Comparison of ENCODE assay signal across 11 cellular contexts in genomic region chr17:32558997-32559650, GRCh38.
DNase-seq lines count a peak whose midpoint lies in the region; ATAC-seq, FAIRE-seq and TF ChIP-seq lines count a peak whose summit lies in the region.
"Had no signal": no experiment of that assay in that cellular context is flagged by ENCODE, and none has a peak within 500 bp of the region (broad histone marks: within the 10 kb centered on the region; RNA-seq: fewer than 3 reads in every experiment).

No MANE protein-coding gene starts in this region.

- TF ChIP-seq CTCF in RWPE2 (IDR thresholded peaks at IDR 0.05; ENCODE audit: poor library complexity, severe bottlenecking) (no peak), dorsolateral prefrontal cortex (IDR thresholded peaks at IDR 0.05 in 54 of 56, conservative IDR thresholded peaks at IDR 0.05 in 2 of 56; ENCODE audit: low read depth in 1 of 56, partially characterized antibody in 56 of 56) (no peak)

- no peaks in the 10 kb centered on the region for H3K36me3 ChIP-seq in BLaER1 treated with 17β-estradiol and CSF1 and Interleukin-3, amounts not matched to agents 10 nM and 100 nM
- H3K36me3 ChIP-seq in RWPE2 (ENCODE audit: low read depth): no peaks in the 10 kb centered on the region; the same call in 1 of the 2 replicates

- H3K4me3 ChIP-seq in BLaER1 treated with 17β-estradiol and CSF1 and Interleukin-3, amounts not matched to agents 10 nM and 100 nM: no peak overlapping the region
- no peak overlapping the region for H3K4me3 ChIP-seq in RWPE2 (ENCODE audit: severe bottlenecking)
- H3K4me3 ChIP-seq in dorsolateral prefrontal cortex: no peak overlapping the region

- no peak overlapping the region for H3K9ac ChIP-seq in BLaER1 treated with 17β-estradiol and CSF1 and Interleukin-3, amounts not matched to agents 10 nM and 100 nM

- DNase-seq in GM19239 (ENCODE audit: insufficient read length, low spot score): peak; percentile 64
- no peak for DNase-seq in RWPE2 (ENCODE audit: low spot score)
- no peak for DNase-seq in NCI-H524 treated with DMSO at 0.1 percent for 48 hours (lab: John Stamatoyannopoulos, UW)
- DNase-seq in dorsolateral prefrontal cortex: no peak
- no peak for DNase-seq in MV-4-11 (lab: John Stamatoyannopoulos, UW)
- no peak for DNase-seq in mesenteric fat pad (ENCODE audit: low spot score)
- DNase-seq: CD8-positive, alpha-beta memory T cell; central memory CD4-positive, alpha-beta T cell; T-helper 9 cell had no signal

- H4K20me1 ChIP-seq in BLaER1 treated with 17β-estradiol and CSF1 and Interleukin-3, amounts not matched to agents 10 nM and 100 nM: no peaks in the 10 kb centered on the region

- peak overlapping the region in 4 of 11 experiments; percentile 7 to 43 (median 25); a peak in 4 of 22 replicates for H3K27ac ChIP-seq in BLaER1 treated with 17β-estradiol and CSF1 and Interleukin-3, amounts not matched to agents 10 nM and 100 nM
- H3K27ac ChIP-seq in RWPE2 (ENCODE audit: poor library complexity, severe bottlenecking) (no peak overlapping the region), dorsolateral prefrontal cortex (no peak overlapping the region)

- peaks cover 28 to 32% (median 29%) of the 10 kb centered on the region in 10 experiments for H3K4me1 ChIP-seq in BLaER1 treated with 17β-estradiol and CSF1 and Interleukin-3, amounts not matched to agents 10 nM and 100 nM
- H3K4me1 ChIP-seq in RWPE2 (ENCODE audit: insufficient read depth, poor library complexity, severe bottlenecking): peaks cover 17% of the 10 kb centered on the region

- H3K4me2 ChIP-seq in BLaER1 treated with 17β-estradiol and CSF1 and Interleukin-3, amounts not matched to agents 10 nM and 100 nM: peak overlapping the region; percentile 66 to 82 (median 77)

- FAIRE-seq in GM19239 (lab: Jason Lieb, UNC): peak; percentile 99

- ATAC-seq in HG03060 (IDR thresholded peaks at IDR 0.05; ENCODE audit: low read depth, unreplicated experiment): peak; percentile 54
- peak; percentile 33; the same call in 1 of the 3 replicates for ATAC-seq in RWPE2 (ENCODE audit: low read depth)

- H3K27me3 ChIP-seq in BLaER1 treated with 17β-estradiol and CSF1 and Interleukin-3, amounts not matched to agents 10 nM and 100 nM: no peaks in the 10 kb centered on the region
- H3K27me3 ChIP-seq in RWPE2 (ENCODE audit: insufficient read depth, poor library complexity, severe bottlenecking): no peaks in the 10 kb centered on the region
- no peaks in the 10 kb centered on the region for H3K27me3 ChIP-seq in dorsolateral prefrontal cortex

- no peaks in the 10 kb centered on the region for H3K9me3 ChIP-seq in BLaER1 treated with 17β-estradiol and CSF1 and Interleukin-3, amounts not matched to agents 10 nM and 100 nM (replicated peaks in 1 of 11)
- H3K9me3 ChIP-seq in RWPE2 (ENCODE audit: severe bottlenecking): no peaks in the 10 kb centered on the region

- intact Hi-C loops in dorsolateral prefrontal cortex (cut with DNase I): no loop called here
